8 cellular contexts compared by ENCODE assay signal in genomic region chr6:52576054-52576391, GRCh38. TPM values are rescaled to one million over a fixed set of nuclear protein-coding genes. Genes with fewer than 3 reads are reported as not detected.
DNase-seq lines count a peak whose midpoint lies in the region; ATAC-seq, FAIRE-seq and TF ChIP-seq lines count a peak whose summit lies in the region.

No MANE protein-coding gene starts in this region.

- TF ChIP-seq POLR2A in H1 (IDR thresholded peaks at IDR 0.05; ENCODE audit: control extremely low read depth in 1 of 2, low read depth in 2 of 2, low read length in 2 of 2): no peak

- no peak overlapping the region for H3K56ac ChIP-seq in H1 (replicated peaks; ENCODE audit: insufficient read length, low read depth, low read length)

- H3K14ac ChIP-seq in H1 (ENCODE audit: insufficient read length): no peak overlapping the region

- no peak for TF ChIP-seq CTCF in BJ (IDR thresholded peaks at IDR 0.05; ENCODE audit: insufficient read depth, low read depth, low read length)
- TF ChIP-seq CTCF in H1 (IDR thresholded peaks at IDR 0.05; ENCODE audit: control extremely low read depth in 1 of 3, insufficient read depth in 1 of 3, low read depth in 1 of 3, low read length in 3 of 3): no peak
- TF ChIP-seq CTCF in neural cell (IDR thresholded peaks at IDR 0.05; ENCODE audit: poor library complexity, severe bottlenecking): no peak

- no peak overlapping the region for H2BK20ac ChIP-seq in H1 (ENCODE audit: low read length)

- TF ChIP-seq RAD21 in H1 (IDR thresholded peaks at IDR 0.05 in 1 of 2, conservative IDR thresholded peaks at IDR 0.05 in 1 of 2; ENCODE audit: low read depth in 2 of 2, low read length in 2 of 2) (no peak), neural cell (conservative IDR thresholded peaks at IDR 0.05) (no peak)

- no peaks in the 10 kb centered on the region for H3K9me2 ChIP-seq in neural cell (ENCODE audit: insufficient read depth, low read length)

- no peak for FAIRE-seq in H1 (lab: Jason Lieb, UNC)

- H3K27me3 ChIP-seq in BJ (ENCODE audit: control insufficient read depth, insufficient read depth, low read length): no peaks in the 10 kb centered on the region
- H3K27me3 ChIP-seq in NT2/D1 (ENCODE audit: insufficient read depth, insufficient read length): no peaks in the 10 kb centered on the region
- no peaks in the 10 kb centered on the region for H3K27me3 ChIP-seq in H1 (replicated peaks in 1 of 4; ENCODE audit: control insufficient read depth in 3 of 4, extremely low read depth in 1 of 4, insufficient read depth in 3 of 4, low read length in 3 of 4)
- no peaks in the 10 kb centered on the region for H3K27me3 ChIP-seq in neural cell (ENCODE audit: insufficient read depth, low read depth, low read length)

- no peak overlapping the region; the same call in 1 of the 2 replicates for H2BK15ac ChIP-seq in H1 (ENCODE audit: low read length)

- peak overlapping the region; percentile 47 for H4K8ac ChIP-seq in H1 (ENCODE audit: extremely low read depth, insufficient read depth, low read length)

- no peaks in the 10 kb centered on the region for H3F3A ChIP-seq in neural cell (ENCODE audit: insufficient read depth, low read length, poor library complexity, severe bottlenecking)

- H3K27ac ChIP-seq in H1 (ENCODE audit: low read depth, low read length) (no peak overlapping the region), neural cell (ENCODE audit: low read length) (no peak overlapping the region)

- H3K79me2 ChIP-seq in H1 (ENCODE audit: control insufficient read depth in 1 of 2, insufficient read depth in 2 of 2, low read length in 2 of 2) (peaks cover 8 to 50% of the 10 kb centered on the region in 2 experiments), neural cell (replicated peaks; ENCODE audit: insufficient read depth, low read length) (no peaks in the 10 kb centered on the region)

- ATAC-seq in HG03159 (IDR thresholded peaks at IDR 0.05; ENCODE audit: unreplicated experiment): no peak

- H3K4me1 ChIP-seq in NT2/D1 (ENCODE audit: insufficient read depth, insufficient read length) (peaks cover 6% of the 10 kb centered on the region), H1 (replicated peaks in 1 of 4; ENCODE audit: control insufficient read depth in 3 of 4, insufficient read depth in 4 of 4, low read length in 3 of 4) (peaks cover 14 to 28% (median 21%) of the 10 kb centered on the region in 4 experiments)

- no peaks in the 10 kb centered on the region for H3K9me3 ChIP-seq in NT2/D1 (ENCODE audit: insufficient read depth, low read length)
- H3K9me3 ChIP-seq in H1 (ENCODE audit: insufficient read depth in 2 of 2, low read depth in 1 of 2, low read length in 1 of 2): no peaks in the 10 kb centered on the region
- no peaks in the 10 kb centered on the region for H3K9me3 ChIP-seq in neural cell (ENCODE audit: low read length)

- H3K4ac ChIP-seq in H1 (replicated peaks; ENCODE audit: insufficient read length, low read depth, low read length): no peak overlapping the region

- POLR2A ChIA-PET in BJ (lab: Charles Lee) (interaction anchor here (0.6 to 1.2 kb wide), 2 partner anchors 35 to 156 kb away, joined by 4 read pairs; partner anchors contain the start of gene EFHC1), H1 (lab: Charles Lee; ENCODE audit: partially characterized antibody) (interaction anchor here (0.7 to 3.5 kb wide), 14 partner anchors 9 to 156 kb away, joined by 3 to 17 read pairs (median 5); partner anchors contain the start of gene EFHC1)

- H2BK5ac ChIP-seq in H1 (ENCODE audit: low read depth, low read length): no peak overlapping the region

- DNase-seq in BJ (ENCODE audit: low read depth) (no peak), NT2/D1 (ENCODE audit: low read depth, low spot score) (no peak), H1 (ENCODE audit: low read depth in 1 of 2, low spot score in 2 of 2) (no peak), HuH-7 (ENCODE audit: low spot score) (no peak), DMS153 treated with DMSO at 0.1 percent for 48 hours (lab: John Stamatoyannopoulos, UW; ENCODE audit: unreplicated experiment) (no peak), glomerular visceral epithelial cell (ENCODE audit: extremely low spot score) (no peak)

- peaks cover 6% of the 10 kb centered on the region; the same call in 1 of the 2 replicates for H3K23me2 ChIP-seq in H1 (ENCODE audit: low read depth, low read length)

- H3K36me3 ChIP-seq in BJ (ENCODE audit: control insufficient read depth, insufficient read depth, low read length): no peaks in the 10 kb centered on the region
- H3K36me3 ChIP-seq in NT2/D1 (ENCODE audit: insufficient read depth, insufficient read length, low read length): peaks cover 11% of the 10 kb centered on the region
- no peaks in the 10 kb centered on the region for H3K36me3 ChIP-seq in H1 (ENCODE audit: control insufficient read depth in 2 of 4, insufficient read depth in 4 of 4, low read length in 3 of 4)
- H3K36me3 ChIP-seq in neural cell (ENCODE audit: insufficient read depth, low read length): no peaks in the 10 kb centered on the region

- CTCF ChIA-PET in BJ (lab: Yijun Ruan, JAX): interaction anchor here (0.6 to 7.5 kb wide), 21 partner anchors 10 to 160 kb away, joined by 3 to 68 read pairs (median 5); partner anchors contain the start of gene EFHC1
- CTCF ChIA-PET in H1 (lab: Charles Lee; ENCODE audit: partially characterized antibody): interaction anchor here (0.6 to 7.3 kb wide), 28 partner anchors 8 to 159 kb away, joined by 3 to 85 read pairs (median 4); partner anchors contain the start of gene EFHC1

- no peak overlapping the region for H4K5ac ChIP-seq in H1 (ENCODE audit: insufficient read length, low read depth, low read length)

- H4K91ac ChIP-seq in H1 (replicated peaks; ENCODE audit: insufficient read length, low read length): no peak overlapping the region

- H3K4me3 ChIP-seq in BJ (ENCODE audit: low read depth, low read length) (peak overlapping the region; percentile 91), NT2/D1 (ENCODE audit: insufficient read length, low read depth) (peak overlapping the region; percentile 87), H1 (ENCODE audit: extremely low read depth in 1 of 4, insufficient read depth in 2 of 4, low read depth in 3 of 4, low read length in 4 of 4) (peak overlapping the region; percentile 39 to 93 (median 86)), neural cell (ENCODE audit: low read length) (peak overlapping the region; percentile 66)

- H2BK12ac ChIP-seq in H1 (ENCODE audit: low read depth, low read length): no peak overlapping the region

- no peak overlapping the region for H2BK120ac ChIP-seq in H1 (replicated peaks; ENCODE audit: low read depth, low read length)

- peak overlapping the region; percentile 73 to 95 for H3K4me2 ChIP-seq in H1 (ENCODE audit: insufficient read depth in 1 of 2, low read depth in 2 of 2, low read length in 2 of 2)
- H3K4me2 ChIP-seq in neural cell (ENCODE audit: low read length): no peak overlapping the region

- no peak overlapping the region for H2AFZ ChIP-seq in H1 (ENCODE audit: low read length)
- no peak overlapping the region for H2AFZ ChIP-seq in neural cell (ENCODE audit: low read depth, low read length)

- H4K20me1 ChIP-seq in H1 (replicated peaks in 1 of 2; ENCODE audit: control insufficient read depth in 1 of 2, insufficient read depth in 2 of 2, low read length in 2 of 2): peaks cover 2 to 5% of the 10 kb centered on the region in 2 experiments
- H4K20me1 ChIP-seq in neural cell (ENCODE audit: insufficient read depth): no peaks in the 10 kb centered on the region

- H3K79me1 ChIP-seq in H1 (ENCODE audit: low read depth, low read length): peaks cover 2% of the 10 kb centered on the region; the same call in 1 of the 2 replicates

- H2AK5ac ChIP-seq in H1 (ENCODE audit: low read depth, low read length): no peak overlapping the region

- H3K9ac ChIP-seq in NT2/D1 (ENCODE audit: insufficient read length, low read depth) (peak overlapping the region; percentile 89), H1 (replicated peaks in 1 of 4; ENCODE audit: extremely low read depth in 1 of 4, low read depth in 3 of 4, low read length in 3 of 4) (0 out of 7 replicates have a peak overlapping the region, but pooled peaks of 2 of the 4 experiments have one; percentile 82 to 87), neural cell (ENCODE audit: low read length) (no peak overlapping the region)

- no peak overlapping the region for H3K23ac ChIP-seq in H1 (ENCODE audit: insufficient read length)

- no peak overlapping the region for H3K18ac ChIP-seq in H1 (ENCODE audit: extremely low read depth, low read length)

- 73% methylated on average over 8 of the region's 8 CpGs; no CpG with 5 or more reads in 1 of the 2 experiments for WGBS in H1 (ENCODE audit: extremely low coverage in 1 of 2, insufficient coverage in 1 of 2, insufficient read length in 1 of 2, insufficient replicate concordance in 2 of 2, low coverage in 1 of 2, low lambda C conversion rate in 2 of 2, missing lambda C conversion rate in 1 of 2), 2 experiments

- TF ChIP-seq EP300 in H1 (IDR thresholded peaks at IDR 0.05; ENCODE audit: borderline replicate concordance in 1 of 2, low read depth in 2 of 2, low read length in 2 of 2) (no peak), neural cell (conservative IDR thresholded peaks at IDR 0.05; ENCODE audit: poor library complexity, severe bottlenecking) (no peak)

TF ChIP-seq in H1, 55 proteins besides CTCF, POLR2A, EP300 and RAD21 (continues in another document):
- TF ChIP-seq BRCA1 (IDR thresholded peaks at IDR 0.05; ENCODE audit: low read depth, low read length) (no peak), TCF12 (IDR thresholded peaks at IDR 0.05; ENCODE audit: low read depth, low read length) (no peak), GTF2F1 (IDR thresholded peaks at IDR 0.05; ENCODE audit: borderline replicate concordance, low read depth, low read length) (no peak), NANOG (IDR thresholded peaks at IDR 0.05; ENCODE audit: insufficient read depth, low read depth, low read length, poor library complexity, severe bottlenecking) (no peak)

TF ChIP-seq in neural cell, 6 proteins besides CTCF, POLR2A, EP300 and RAD21 (continues in another document):
- no peak for TF ChIP-seq EZH2 (IDR thresholded peaks at IDR 0.05; ENCODE audit: borderline replicate concordance, insufficient read depth, low read length, poor library complexity, severe bottlenecking)

RNA-seq across cellular contexts. Expression of gene TRAM2, which starts 0.8 kb away (rescaled TPM):
- polyA plus RNA-seq in BJ (2011; rRNA removed): 134 and 146 TPM in 2 replicates
- 104 and 127 TPM in 2 replicates for polyA minus RNA-seq in BJ (2011; rRNA and poly(A)+ RNA removed)
- 21.4 and 21.6 TPM in 2 replicates for total RNA-seq in H1 (2021; fragmentation: NEBNext Ultra II Directional; extraction: Animal tissue kit (Norgen Biotek cat#: 25700))
- 8.5 and 9.0 TPM in 2 replicates for polyA plus RNA-seq in H1 (2011; rRNA removed)
- 8.6 TPM for polyA plus RNA-seq in H1 (2011; cell fraction: cytosol; rRNA removed)
- 10.0 TPM for polyA plus RNA-seq in H1 (2011; cell fraction: nucleus; rRNA removed)
- polyA plus RNA-seq in H1 (2012, experiment 1 of 2): 8.3 to 11.6 TPM (median 10.6 TPM) in 4 replicates
- polyA plus RNA-seq in H1 (2012, experiment 2 of 2): 4.8 TPM
- polyA plus RNA-seq in H1 (2013, experiment 1 of 2): 18.2 TPM
- 21.0 TPM for polyA plus RNA-seq in H1 (2013, experiment 2 of 2)
- polyA minus RNA-seq in H1 (2011; rRNA and poly(A)+ RNA removed): 15.8 and 16.0 TPM in 2 replicates
- 10.1 TPM for polyA minus RNA-seq in H1 (2011; cell fraction: cytosol; rRNA and poly(A)+ RNA removed)
- polyA minus RNA-seq in H1 (2011; cell fraction: nucleus; rRNA and poly(A)+ RNA removed): 12.7 TPM
- 0.41 and 0.76 TPM in 2 replicates for polyA plus RNA-seq in neural cell
- polyA minus RNA-seq in neural cell: 0.73 and 1.0 TPM in 2 replicates
